In genomic region chr1:52059888-52060287, GRCh38 we compare ENCODE assay signal across 1 cellular context.
TF ChIP-seq lines count a peak whose summit lies in the region.

No MANE protein-coding gene starts in this region.

TF ChIP-seq in GM12878, 131 proteins besides CTCF, POLR2A, EP300 and RAD21:
- no peak for TF ChIP-seq ZNF622 (IDR thresholded peaks at IDR 0.05)
- no peak for TF ChIP-seq BHLHE40 (IDR thresholded peaks at IDR 0.05; ENCODE audit: borderline replicate concordance in 1 of 2, low read depth in 2 of 2, low read length in 1 of 2)
- TF ChIP-seq ZBED1 (IDR thresholded peaks at IDR 0.05; ENCODE audit: borderline replicate concordance) = no peak
- TF ChIP-seq POU2F2 (IDR thresholded peaks at IDR 0.05; ENCODE audit: borderline replicate concordance, low read depth, low read length) = no peak
- no peak for TF ChIP-seq PKNOX1 (IDR thresholded peaks at IDR 0.05)
- TF ChIP-seq E2F4 (IDR thresholded peaks at IDR 0.05; ENCODE audit: low read depth, low read length) = no peak
- no peak for TF ChIP-seq KDM1A (IDR thresholded peaks at IDR 0.05; ENCODE audit: borderline replicate concordance)
- TF ChIP-seq MTA2 (IDR thresholded peaks at IDR 0.05; ENCODE audit: low read depth) = no peak
- no peak for TF ChIP-seq BMI1 (IDR thresholded peaks at IDR 0.05; ENCODE audit: borderline replicate concordance)
- no peak for TF ChIP-seq ZBTB11 (CRISPR knock-in tag; IDR thresholded peaks at IDR 0.05)
- no peak for TF ChIP-seq POLR2AphosphoS5 (IDR thresholded peaks at IDR 0.05; ENCODE audit: low read length)
